Comparison of ENCODE assay signal across 8 cellular contexts in the genomic region with DNA sequence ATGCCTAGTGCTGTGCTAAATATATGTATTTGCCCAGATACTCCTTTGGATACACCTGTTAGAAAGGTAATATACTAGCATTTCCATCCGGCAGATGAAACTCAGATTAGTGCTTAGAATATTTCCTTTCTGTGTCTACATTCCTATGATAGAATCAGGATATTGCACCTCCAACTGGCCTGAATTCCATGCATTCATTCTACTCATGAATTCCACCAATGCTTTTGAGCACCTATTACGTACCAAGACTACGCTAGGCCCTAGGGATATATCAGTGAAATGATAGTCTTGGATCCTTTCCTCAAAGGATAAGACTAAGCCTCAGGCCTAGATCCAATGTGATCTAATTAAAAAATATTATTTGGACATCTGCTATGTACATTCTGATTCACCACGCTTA.
"Had no signal": no experiment of that assay in that cellular context is flagged by ENCODE, and none has a peak within 500 bp of the region (broad histone marks: within the 10 kb centered on the region; RNA-seq: fewer than 3 reads in every experiment).

No MANE protein-coding gene starts in this region.

- H3K4me3 Mint-ChIP-seq: H9 had no signal

- H3K27ac ChIP-seq: GM23248, HL-60 had no signal

- DNase-seq: GM23248, GOT3, H9, HCEC 1CT, KBM-7 had no signal

- H3K9ac ChIP-seq: GM23248 had no signal

- H3K27ac Mint-ChIP-seq: H9, IgD-negative memory B cell had no signal

- H3K36me3 Mint-ChIP-seq: IgD-negative memory B cell had no signal

- H3K4me3 ChIP-seq: GM23248 had no signal

- H2AFZ ChIP-seq: GM23248 had no signal

- H3K9me3 Mint-ChIP-seq: H9 had no signal

- ATAC-seq: HepG2 had no signal
